In the genomic region with DNA sequence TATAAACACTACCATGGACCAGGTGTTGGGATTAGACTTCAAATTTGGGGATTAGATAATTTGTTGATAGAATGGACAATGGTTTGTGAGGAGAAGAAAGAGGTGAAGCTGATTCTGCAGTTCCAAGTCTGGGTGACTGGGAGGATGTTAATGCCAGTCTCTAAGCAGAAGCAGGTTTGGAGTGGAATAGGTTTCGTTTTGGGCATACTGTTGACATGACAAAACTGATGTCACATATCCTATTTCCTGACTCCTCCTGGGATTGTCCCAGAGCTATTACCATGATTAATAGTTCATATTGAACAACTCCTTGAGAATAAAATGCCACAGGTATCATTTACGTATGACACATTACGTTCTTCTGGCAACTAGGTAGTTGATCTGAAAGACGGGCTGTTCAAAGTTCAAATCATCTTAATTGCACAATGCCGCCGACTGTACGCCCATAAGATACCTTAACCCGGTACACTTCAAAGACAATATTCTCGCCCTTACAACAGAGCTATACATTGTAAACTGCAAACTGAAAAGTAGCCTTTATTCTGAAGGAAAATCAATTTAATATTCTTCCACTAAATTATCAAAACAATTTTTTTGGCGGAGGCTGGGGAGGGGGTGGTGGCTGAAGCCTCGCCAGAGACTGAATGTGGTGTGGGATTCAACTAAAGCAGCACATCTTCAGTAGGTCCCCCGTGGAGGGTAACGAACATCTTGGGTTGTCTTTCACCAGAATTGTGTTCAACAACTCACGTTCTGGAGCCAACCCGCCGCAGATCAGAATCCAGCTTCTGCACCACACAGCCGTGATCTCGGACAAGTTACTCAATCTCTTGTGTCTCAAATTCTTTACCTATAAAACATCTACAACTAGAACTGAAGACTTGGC, we compare ENCODE assay signal across 8 cellular contexts. TPM values are rescaled to one million over a fixed set of nuclear protein-coding genes. Genes with fewer than 3 reads are reported as not detected.
DNase-seq lines count a peak whose midpoint lies in the region; ATAC-seq and TF ChIP-seq lines count a peak whose summit lies in the region.

No MANE protein-coding gene starts in this region.

- no peak for TF ChIP-seq POLR2A in thyroid gland (IDR thresholded peaks at IDR 0.05)

- WGBS in thyroid gland, 2 donors: 88 to 92% methylated on average over 18 of the region's 18 CpGs

- no peaks in the 10 kb centered on the region for H3K9me3 Mint-ChIP-seq in activated naive CD8-positive, alpha-beta T cell treated with anti-CD3 and anti-CD28 coated beads for 36 hours

- DNase-seq in right atrium auricular region (ENCODE audit: low spot score) (no peak), left ventricle myocardium superior (no peak), left lung (no peak), thyroid gland (peak in 1 of 2 donors; percentile 15), NCI-H2171 treated with DMSO at 0.1 percent for 48 hours (lab: John Stamatoyannopoulos, UW) (no peak)
- no peak for DNase-seq in activated naive CD8-positive, alpha-beta T cell treated with anti-CD3 and anti-CD28 coated beads for 36 hours

- H3K27me3 ChIP-seq in right atrium auricular region: no peaks in the 10 kb centered on the region
- no peaks in the 10 kb centered on the region for H3K27me3 ChIP-seq in left lung
- no peaks in the 10 kb centered on the region for H3K27me3 ChIP-seq in thyroid gland

- ATAC-seq in left ventricle myocardium superior (no peak), left lung (no peak), GM21360 (IDR thresholded peaks at IDR 0.05; ENCODE audit: unreplicated experiment) (no peak), GM18511 (IDR thresholded peaks at IDR 0.05; ENCODE audit: unreplicated experiment) (no peak)

- peaks cover 28% of the 10 kb centered on the region for H3K4me1 Mint-ChIP-seq in activated naive CD8-positive, alpha-beta T cell treated with anti-CD3 and anti-CD28 coated beads for 36 hours

- peaks cover 0 to 30% of the 10 kb centered on the region in 2 donors for H3K4me1 ChIP-seq in right atrium auricular region
- H3K4me1 ChIP-seq in left lung: peaks cover 16 to 27% of the 10 kb centered on the region in 2 donors
- H3K4me1 ChIP-seq in thyroid gland: peaks cover 21 to 31% of the 10 kb centered on the region in 2 donors

- H3K27ac ChIP-seq in right atrium auricular region (peak overlapping the region in 1 of 2 donors; percentile 94), left lung (peak overlapping the region; percentile 98 to 100), thyroid gland (peak overlapping the region in 2 of 3 donors; percentile 98 to 99)

- TF ChIP-seq CTCF in right atrium auricular region (IDR thresholded peaks at IDR 0.05) (no peak), left lung (IDR thresholded peaks at IDR 0.05) (no peak), thyroid gland (IDR thresholded peaks at IDR 0.05) (no peak)

- H3K9me3 ChIP-seq in right atrium auricular region: no peaks in the 10 kb centered on the region
- no peaks in the 10 kb centered on the region for H3K9me3 ChIP-seq in left lung
- no peaks in the 10 kb centered on the region for H3K9me3 ChIP-seq in thyroid gland

- H3K27me3 Mint-ChIP-seq in activated naive CD8-positive, alpha-beta T cell treated with anti-CD3 and anti-CD28 coated beads for 36 hours: no peaks in the 10 kb centered on the region

- peak overlapping the region; percentile 98 for H3K27ac Mint-ChIP-seq in activated naive CD8-positive, alpha-beta T cell treated with anti-CD3 and anti-CD28 coated beads for 36 hours

- H3K4me3 ChIP-seq in right atrium auricular region (peak overlapping the region; percentile 88 to 98), left lung (peak overlapping the region; percentile 97 to 98), thyroid gland (replicated peaks in 1 of 3) (peak overlapping the region in 2 of 3 donors; percentile 21 to 73)

- no peaks in the 10 kb centered on the region for H3K36me3 ChIP-seq in right atrium auricular region
- no peaks in the 10 kb centered on the region for H3K36me3 ChIP-seq in left lung
- H3K36me3 ChIP-seq in thyroid gland: no peaks in the 10 kb centered on the region

- intact Hi-C loops in left ventricle myocardium superior (cut with micrococcal nuclease) (no loop called here), left lung (cut with DNase I) (no loop called here), thyroid gland (cut with DNase I) (loop anchor here (5.0 kb wide), 2 partner anchors 97 to 242 kb away; a partner anchor contains a TSS)

- peak overlapping the region; percentile 99 for H3K4me3 Mint-ChIP-seq in activated naive CD8-positive, alpha-beta T cell treated with anti-CD3 and anti-CD28 coated beads for 36 hours

- H3K36me3 Mint-ChIP-seq in activated naive CD8-positive, alpha-beta T cell treated with anti-CD3 and anti-CD28 coated beads for 36 hours: peaks cover 6% of the 10 kb centered on the region

RNA-seq across cellular contexts. Expression of a gene that starts 1.2 kb away (rescaled TPM):
- total RNA-seq in right atrium auricular region (10 to 100 TPM; 39.7 to 40.6 TPM), left ventricle myocardium superior (52.2 TPM), left lung (10 to 100 TPM; 60.7 to 68.6 TPM), thyroid gland (100 to 1,000 TPM in 1 of 4 donors, 10 to 100 TPM in 3; 76.8 to 109 (median 85.5) TPM)
- total RNA-seq in activated naive CD8-positive, alpha-beta T cell treated with anti-CD3 and anti-CD28 coated beads for 36 hours: 10 to 100 TPM; 54.2 to 56.0 TPM

RNA-seq across cellular contexts. Expression of a gene that starts 11.6 kb away (rescaled TPM):
- total RNA-seq in right atrium auricular region (under 1 TPM in 1 of 2 donors, not detected in 1; 0.51 TPM), left ventricle myocardium superior (not detected), left lung (under 1 TPM in 1 of 2 donors, not detected in 1; 0.99 TPM), thyroid gland (1 to 10 TPM in 3 of 4 donors, under 1 TPM in 1; 0.33 to 2.6 (median 1.7) TPM)
- total RNA-seq in activated naive CD8-positive, alpha-beta T cell treated with anti-CD3 and anti-CD28 coated beads for 36 hours: under 1 TPM; 0.50 to 0.87 TPM

Comparison
In these comparisons a context has a peak if more than half of its experiments do, and no peak if none do; other contexts are left out.
1. H3K4me3 ChIP-seq: peak in every context shown above with its lines; median percentile 98 in left lung; 93 in right atrium auricular region; 47 in thyroid gland.